Comparison of ENCODE assay signal across 8 cellular contexts in genomic region chr5:43627028-43627427, GRCh38. TPM values are rescaled to one million over a fixed set of nuclear protein-coding genes. Genes with fewer than 3 reads are reported as not detected.
DNase-seq lines count a peak whose midpoint lies in the region; ATAC-seq, FAIRE-seq and TF ChIP-seq lines count a peak whose summit lies in the region.

No MANE protein-coding gene starts in this region.

- DNase-seq in A673 (ENCODE audit: low spot score), result peak; percentile 81
- peak; percentile 41 for DNase-seq in NCI-H446 treated with DMSO at 0.1 percent for 48 hours (lab: John Stamatoyannopoulos, UW)
- DNase-seq in bronchial epithelial cell (ENCODE audit: low read depth), result peak; percentile 72
- DNase-seq in lung microvascular endothelial cell (ENCODE audit: low read depth in 2 of 2), result peak; percentile 16 to 61
- DNase-seq in middle frontal gyrus (ENCODE audit: extremely low spot score, low spot score), result no peak

- intact Hi-C loops in A673 (cut with micrococcal nuclease; ENCODE audit: unreplicated experiment), result no loop called here

- no peaks in the 10 kb centered on the region for H3K9me3 ChIP-seq in A673 (ENCODE audit: low read depth, low read length, poor library complexity, severe bottlenecking)

- POLR2A ChIA-PET in A673 (lab: Charles Lee; ENCODE audit: low non-redundant PET), result no interaction called here

- no peaks in the 10 kb centered on the region for H3K36me3 ChIP-seq in A673 (ENCODE audit: insufficient read depth, low read length, poor library complexity, severe bottlenecking)
- no peaks in the 10 kb centered on the region for H3K36me3 ChIP-seq in bronchial epithelial cell (ENCODE audit: control insufficient read depth, insufficient read depth, low read length)

- H3K27me3 ChIP-seq in A673 (replicated peaks; ENCODE audit: insufficient read depth, low read depth, low read length, poor library complexity), result no peaks in the 10 kb centered on the region
- H3K27me3 ChIP-seq in bronchial epithelial cell (ENCODE audit: control insufficient read depth, insufficient read depth, low read length), result no peaks in the 10 kb centered on the region

- ATAC-seq in GM18519 (IDR thresholded peaks at IDR 0.05; ENCODE audit: low FRiP score, unreplicated experiment) (no peak), GM18517 (IDR thresholded peaks at IDR 0.05; ENCODE audit: unreplicated experiment) (no peak)

- no TSS peak for BruUV-seq in A673 (replicated peaks; lab: Mats Ljungman, UMichigan)

- TF ChIP-seq CTCF in A673 (conservative IDR thresholded peaks at IDR 0.05; ENCODE audit: low read depth, low read length) (peak; percentile 76), GM12873 (IDR thresholded peaks at IDR 0.05; ENCODE audit: insufficient read depth, low read depth, low read length, missing control alignments) (peak; percentile 36), bronchial epithelial cell (IDR thresholded peaks at IDR 0.05; ENCODE audit: insufficient read depth, low read length, severe bottlenecking) (peak; percentile 74)

- no peak overlapping the region for H3K27ac ChIP-seq in A673 (ENCODE audit: low read depth, low read length, poor library complexity, severe bottlenecking)

- no peak overlapping the region for H3K4me3 ChIP-seq in A673 (ENCODE audit: low read depth, low read length, poor library complexity, severe bottlenecking)
- no peak overlapping the region for H3K4me3 ChIP-seq in bronchial epithelial cell (ENCODE audit: low read depth, low read length)

- FAIRE-seq in bronchial epithelial cell (lab: Jason Lieb, UNC), result no peak

- CTCF ChIA-PET in A673 (lab: Charles Lee), result no interaction called here

- H3K4me1 ChIP-seq in A673 (ENCODE audit: insufficient read depth, low read length, poor library complexity, severe bottlenecking), result no peaks in the 10 kb centered on the region

RNA-seq across cellular contexts. Expression of gene NNT, which starts 24.0 kb away (rescaled TPM):
- total RNA-seq in A673 (2021), result 65.4 and 71.6 TPM in 2 replicates
- total RNA-seq in bronchial epithelial cell, result 29.7 and 32.9 TPM in 2 replicates
- 55.8 and 68.1 TPM in 2 replicates for total RNA-seq in lung microvascular endothelial cell
